25 cellular contexts compared by ENCODE assay signal in genomic region chr7:44766416-44766801, GRCh38.
"Had no signal": no experiment of that assay in that cellular context is flagged by ENCODE, and none has a peak within 500 bp of the region (broad histone marks: within the 10 kb centered on the region; RNA-seq: fewer than 3 reads in every experiment).

No MANE protein-coding gene starts in this region.

- H3K9me3 ChIP-seq: esophagus squamous epithelium, mucosa of descending colon, neutrophil, thyroid gland had no signal

- H3K9ac ChIP-seq: parathyroid adenoma had no signal

- H2AFZ ChIP-seq: parathyroid adenoma had no signal

- H3K79me2 ChIP-seq: parathyroid adenoma had no signal

- H3K27me3 Mint-ChIP-seq: activated CD4-positive, alpha-beta T cell treated with anti-CD3 and anti-CD28 coated beads, Interleukin-2, amount 10 ng/mL, durations not matched to agents 24 days and 14 days; activated CD8-positive, alpha-beta T cell treated with anti-CD3 and anti-CD28 coated beads for 36 hours; activated naive CD8-positive, alpha-beta T cell treated with anti-CD3 and anti-CD28 coated beads, Interleukin-2, amount 50 U/mL, for 24 hours; activated T-helper 17 cell treated with anti-CD3 and anti-CD28 coated beads, Interleukin-2, amount 50 U/mL, for 72 hours; naive thymus-derived CD4-positive, alpha-beta T cell had no signal

- ATAC-seq: activated CD8-positive, alpha-beta T cell treated with anti-CD3 and anti-CD28 coated beads for 36 hours; activated naive CD8-positive, alpha-beta T cell treated with anti-CD3 and anti-CD28 coated beads, Interleukin-2, amount 50 U/mL, for 24 hours; activated T-helper 17 cell treated with anti-CD3 and anti-CD28 coated beads, Interleukin-2, amount 50 U/mL, for 72 hours; left cardiac atrium; mucosa of descending colon; naive thymus-derived CD4-positive, alpha-beta T cell; sciatic nerve; stimulated activated effector memory CD8-positive, alpha-beta T cell treated with anti-CD3 and anti-CD28 coated beads, Interleukin-12 subunit alpha, Interleukin-12 subunit beta, amount 100 ng/mL, for 72 hours had no signal

- H3K27ac Mint-ChIP-seq: activated CD8-positive, alpha-beta T cell treated with anti-CD3 and anti-CD28 coated beads for 36 hours; activated naive CD8-positive, alpha-beta T cell treated with anti-CD3 and anti-CD28 coated beads, Interleukin-2, amount 50 U/mL, for 24 hours; activated T-helper 17 cell treated with anti-CD3 and anti-CD28 coated beads, Interleukin-2, amount 50 U/mL, for 72 hours; stimulated activated effector memory CD8-positive, alpha-beta T cell treated with anti-CD3 and anti-CD28 coated beads, Interleukin-12 subunit alpha, Interleukin-12 subunit beta, amount 100 ng/mL, for 72 hours had no signal

- DNase-seq: activated CD4-positive, alpha-beta T cell treated with anti-CD3 and anti-CD28 coated beads, Interleukin-2, amount 10 ng/mL, durations not matched to agents 24 days and 14 days; activated CD4-positive, CD25-positive, alpha-beta regulatory T cell; activated CD8-positive, alpha-beta T cell treated with anti-CD3 and anti-CD28 coated beads for 36 hours; activated naive CD4-positive, alpha-beta T cell; activated naive CD8-positive, alpha-beta T cell treated with anti-CD3 and anti-CD28 coated beads, Interleukin-2, amount 50 U/mL, for 24 hours; activated T-cell treated with anti-CD3 and anti-CD28 coated beads, Interleukin-2, amount 50 U/mL, for 1 hour; anterior cingulate cortex; brain microvascular endothelial cell; cortex of kidney; effector CD4-positive, alpha-beta T cell; esophagus squamous epithelium; left cardiac atrium; mesenchymal stem cell; mucosa of descending colon; naive thymus-derived CD4-positive, alpha-beta T cell; stimulated activated CD4-positive, alpha-beta T cell treated with anti-CD3 and anti-CD28 coated beads, Interleukin-4, amount 100 ng/mL, for 24 hours; SW 1271; T-helper 9 cell; thyroid gland had no signal

- H3K4me2 ChIP-seq: smooth muscle cell had no signal

- H3K27ac ChIP-seq: brain microvascular endothelial cell, neutrophil, parathyroid adenoma, thyroid gland had no signal

- H3K4me3 Mint-ChIP-seq: activated CD4-positive, alpha-beta T cell treated with anti-CD3 and anti-CD28 coated beads, Interleukin-2, amount 10 ng/mL, durations not matched to agents 24 days and 14 days; activated CD8-positive, alpha-beta T cell treated with anti-CD3 and anti-CD28 coated beads for 36 hours; activated naive CD8-positive, alpha-beta T cell treated with anti-CD3 and anti-CD28 coated beads, Interleukin-2, amount 50 U/mL, for 24 hours; activated T-helper 17 cell treated with anti-CD3 and anti-CD28 coated beads, Interleukin-2, amount 50 U/mL, for 72 hours; naive thymus-derived CD4-positive, alpha-beta T cell; stimulated activated effector memory CD8-positive, alpha-beta T cell treated with anti-CD3 and anti-CD28 coated beads, Interleukin-12 subunit alpha, Interleukin-12 subunit beta, amount 100 ng/mL, for 72 hours had no signal

- H3K27me3 ChIP-seq: brain microvascular endothelial cell, esophagus squamous epithelium, neutrophil, thyroid gland had no signal

- H3K4me3 ChIP-seq: esophagus squamous epithelium, mucosa of descending colon, smooth muscle cell, thyroid gland had no signal

- H3K9me3 Mint-ChIP-seq: activated CD4-positive, alpha-beta T cell treated with anti-CD3 and anti-CD28 coated beads, Interleukin-2, amount 10 ng/mL, durations not matched to agents 24 days and 14 days; activated CD8-positive, alpha-beta T cell treated with anti-CD3 and anti-CD28 coated beads for 36 hours; activated naive CD8-positive, alpha-beta T cell treated with anti-CD3 and anti-CD28 coated beads, Interleukin-2, amount 50 U/mL, for 24 hours; activated T-helper 17 cell treated with anti-CD3 and anti-CD28 coated beads, Interleukin-2, amount 50 U/mL, for 72 hours; naive thymus-derived CD4-positive, alpha-beta T cell; stimulated activated effector memory CD8-positive, alpha-beta T cell treated with anti-CD3 and anti-CD28 coated beads, Interleukin-12 subunit alpha, Interleukin-12 subunit beta, amount 100 ng/mL, for 72 hours had no signal
